In the genomic region with DNA sequence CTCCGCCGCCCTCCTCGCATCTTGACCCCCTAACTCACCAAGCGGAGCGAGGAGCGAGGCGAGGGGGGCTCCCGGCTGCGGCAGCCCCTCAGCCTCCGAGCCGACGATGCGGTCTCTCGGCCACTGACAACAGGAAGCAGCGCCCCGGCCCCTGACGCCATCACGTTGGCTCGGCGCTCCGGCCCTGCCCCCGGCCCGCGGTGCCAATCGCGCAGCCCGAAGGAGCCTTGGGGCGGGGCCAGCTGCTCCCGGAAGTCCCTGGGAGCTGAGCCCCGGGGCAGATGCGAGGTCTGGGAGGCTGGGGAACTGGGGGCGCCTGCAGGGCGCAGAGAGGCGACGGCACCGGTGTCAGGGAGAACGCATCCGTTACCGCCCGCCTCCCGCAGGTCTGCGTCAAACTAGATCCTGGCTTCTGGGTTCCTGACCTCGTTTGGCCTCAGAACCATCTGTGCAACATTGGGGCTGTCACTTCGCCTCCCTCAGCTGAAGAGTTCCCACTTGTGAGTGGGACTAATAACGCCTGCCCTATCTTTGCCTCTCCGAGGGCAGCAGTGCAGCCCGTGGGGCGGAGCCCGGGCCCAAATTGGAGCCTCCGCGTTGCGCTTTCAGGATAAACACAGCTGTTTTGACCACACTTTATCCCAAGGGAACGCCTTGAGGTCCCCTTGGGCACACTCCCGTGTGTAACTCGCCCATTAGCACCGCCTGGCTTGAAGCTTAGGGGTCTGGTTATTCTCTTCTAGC, we compare ENCODE assay signal across 8 cellular contexts.
DNase-seq lines count a peak whose midpoint lies in the region; ATAC-seq and TF ChIP-seq lines count a peak whose summit lies in the region.
"Not testable (repeated sequence)": the region's sequence is repeated elsewhere in the genome, so short reads cannot be mapped to it uniquely, and the experiment has no call there.

No MANE protein-coding gene starts in this region.

- peak; percentile 96 for ATAC-seq in HG02610 (IDR thresholded peaks at IDR 0.05; ENCODE audit: unreplicated experiment)
- ATAC-seq in T-cell (replicated peaks in 1 of 4), result peak; percentile 95 to 99 (median 98)
- peak; percentile 96 to 99 (median 98) for ATAC-seq in heart right ventricle

- TF ChIP-seq POLR2A in NB4 (IDR thresholded peaks at IDR 0.05; ENCODE audit: extremely low read depth, insufficient read length) (peak; percentile 16), thyroid gland (IDR thresholded peaks at IDR 0.05) (peak in 1 of 2 donors; percentile 94)

- DNase-seq in GM12865 (ENCODE audit: low read depth), result peak; percentile 90
- DNase-seq in NB4 (ENCODE audit: low read depth), result peak; percentile 86
- DNase-seq in T-cell, result peak; percentile 72 to 90 (median 81)
- DNase-seq in adipocyte (ENCODE audit: low read depth), result peak; percentile 90
- DNase-seq in heart right ventricle, result peak; percentile 84 to 90
- peak; percentile 79 to 83 for DNase-seq in trophoblast cell
- peak; percentile 86 for DNase-seq in thyroid gland

- not testable (repeated sequence) for H3K9me3 ChIP-seq in adipocyte (ENCODE audit: control insufficient read depth, low read length); heart right ventricle; trophoblast cell (ENCODE audit: insufficient read depth, low read depth, low read length); thyroid gland

- not testable (repeated sequence) for H2BK120ac ChIP-seq in trophoblast cell (ENCODE audit: insufficient read depth, low read length, poor library complexity)

- H3K4me2 ChIP-seq in trophoblast cell (ENCODE audit: low read length), result peak overlapping the region; percentile 89

- not testable (repeated sequence) for H3K18ac ChIP-seq in trophoblast cell (ENCODE audit: low read length)

- peak overlapping the region; percentile 91 to 93 for H3K27ac Mint-ChIP-seq in T-cell

- not testable (repeated sequence) for H2BK5ac ChIP-seq in trophoblast cell (ENCODE audit: low read depth, low read length, poor library complexity)

- H2BK12ac ChIP-seq in trophoblast cell (ENCODE audit: low read length), result not testable (repeated sequence)

- H3K4me1 ChIP-seq in adipocyte (ENCODE audit: control insufficient read depth, insufficient read depth, low read length) (peaks cover 13% of the 10 kb centered on the region), heart right ventricle (peaks cover 0 to 26% (median 4%) of the 10 kb centered on the region in 9 donors)
- H3K4me1 ChIP-seq in trophoblast cell (ENCODE audit: control insufficient read depth in 1 of 2, insufficient read depth in 2 of 2, low read length in 2 of 2); thyroid gland: not testable (repeated sequence)

- H4K91ac ChIP-seq in trophoblast cell (ENCODE audit: low read depth, low read length), result not testable (repeated sequence)

- not testable (repeated sequence) for H3K23ac ChIP-seq in trophoblast cell (ENCODE audit: low read length)

- H3K36me3 Mint-ChIP-seq in T-cell, result not testable (repeated sequence)

- not testable (repeated sequence) for H3K27me3 ChIP-seq in adipocyte (replicated peaks; ENCODE audit: control insufficient read depth, insufficient read depth, low read length); heart right ventricle; trophoblast cell (ENCODE audit: insufficient read depth, low read length); thyroid gland

- H3K4ac ChIP-seq in trophoblast cell (ENCODE audit: low read depth, low read length), result not testable (repeated sequence)

- H3K4me3 Mint-ChIP-seq in T-cell, result peak overlapping the region; percentile 85 to 88 (median 87)

- H3K4me3 ChIP-seq in GM12865 (ENCODE audit: low read depth, low read length), result peak overlapping the region; percentile 68
- peak overlapping the region; percentile 54 for H3K4me3 ChIP-seq in NB4 (ENCODE audit: low read depth, low read length)
- peak overlapping the region; percentile 83 for H3K4me3 ChIP-seq in adipocyte (ENCODE audit: low read length)
- peak overlapping the region; percentile 47 to 81 (median 74) for H3K4me3 ChIP-seq in heart right ventricle
- peak overlapping the region; percentile 82 for H3K4me3 ChIP-seq in trophoblast cell (ENCODE audit: low read depth, low read length)
- H3K4me3 ChIP-seq in thyroid gland (replicated peaks in 1 of 3), result peak overlapping the region; percentile 33 to 59 (median 43)

- not testable (repeated sequence) for TF ChIP-seq CTCF in GM12865 (IDR thresholded peaks at IDR 0.05; ENCODE audit: insufficient read depth, low read depth, low read length, missing control alignments); NB4 (IDR thresholded peaks at IDR 0.05; ENCODE audit: low read depth, low read length); heart right ventricle (IDR thresholded peaks at IDR 0.05); thyroid gland (IDR thresholded peaks at IDR 0.05)

- not testable (repeated sequence) for H3K79me1 ChIP-seq in trophoblast cell (ENCODE audit: low read length)

- H3K79me2 ChIP-seq in trophoblast cell (ENCODE audit: control insufficient read depth, insufficient read depth, low read length, poor library complexity), result not testable (repeated sequence)

- WGBS in heart right ventricle, 2 donors, result 0 to 1% methylated on average over 49 to 50 of the region's 56 CpGs
- no CpG with 5 or more reads among the region's 56 CpGs for WGBS in trophoblast cell (ENCODE audit: extremely low coverage, insufficient coverage, insufficient read length)
- WGBS in thyroid gland, 2 donors, result 2% methylated on average over 4 to 25 of the region's 56 CpGs

- H3K36me3 ChIP-seq in adipocyte (ENCODE audit: control insufficient read depth, insufficient read depth, low read length, severe bottlenecking); heart right ventricle; trophoblast cell (ENCODE audit: control insufficient read depth in 1 of 2, insufficient read depth in 2 of 2, low read length in 2 of 2); thyroid gland: not testable (repeated sequence)

- not testable (repeated sequence) for H3K9me3 Mint-ChIP-seq in T-cell

- H2AFZ ChIP-seq in trophoblast cell (ENCODE audit: insufficient read depth, low read length, poor library complexity), result not testable (repeated sequence)

- H4K8ac ChIP-seq in trophoblast cell (ENCODE audit: low read depth, low read length), result peak overlapping the region; percentile 14

- H3K27ac ChIP-seq in heart right ventricle, result peak overlapping the region; percentile 18 to 92 (median 87)
- H3K27ac ChIP-seq in trophoblast cell (ENCODE audit: low read depth, low read length), result not testable (repeated sequence)
- peak overlapping the region; percentile 41 to 88 (median 74) for H3K27ac ChIP-seq in thyroid gland

- peak overlapping the region; percentile 84 for H3K9ac ChIP-seq in adipocyte (ENCODE audit: low read length)
- peak overlapping the region; percentile 58 for H3K9ac ChIP-seq in trophoblast cell (ENCODE audit: low read length)

- H3K14ac ChIP-seq in trophoblast cell (ENCODE audit: low read length), result not testable (repeated sequence)

- not testable (repeated sequence) for H3K27me3 Mint-ChIP-seq in T-cell

- H2AK5ac ChIP-seq in trophoblast cell (ENCODE audit: low read length), result not testable (repeated sequence)

- CTCF ChIA-PET in T-cell (lab: Charles Lee), result interaction anchor here in 1 of 2 donors (0.6 kb wide), 1 partner anchor 210 kb away, joined by 3 read pairs; no protein-coding TSS in a partner anchor

- peaks cover 14 to 28% (median 21%) of the 10 kb centered on the region in 3 donors for H3K4me1 Mint-ChIP-seq in T-cell

- POLR2A ChIA-PET in T-cell (lab: Charles Lee), result interaction anchor here in 1 of 2 donors (0.6 kb wide), 3 partner anchors 190 to 310 kb away, joined by 3 read pairs; no protein-coding TSS in a partner anchor

- intact Hi-C loops in heart right ventricle (cut with DNase I); thyroid gland (cut with DNase I): not testable (repeated sequence)

- H4K12ac ChIP-seq in trophoblast cell (ENCODE audit: low read depth, low read length), result not testable (repeated sequence)
